Comparison of ENCODE assay signal across 8 cellular contexts in genomic region chr21:33587792-33588484, GRCh38. TPM values are rescaled to one million over a fixed set of nuclear protein-coding genes. Genes with fewer than 3 reads are reported as not detected.
DNase-seq lines count a peak whose midpoint lies in the region; ATAC-seq and TF ChIP-seq lines count a peak whose summit lies in the region.

No MANE protein-coding gene starts in this region.

- peak overlapping the region; percentile 98 for H3K4me3 Mint-ChIP-seq in stimulated activated naive CD8-positive, alpha-beta T cell treated with anti-CD3 and anti-CD28 coated beads, Interleukin-15, amount 100 ng/mL, for 72 hours

- no peaks in the 10 kb centered on the region for H3K9me3 Mint-ChIP-seq in stimulated activated naive CD8-positive, alpha-beta T cell treated with anti-CD3 and anti-CD28 coated beads, Interleukin-15, amount 100 ng/mL, for 72 hours

- TF ChIP-seq CTCF in RWPE2 (IDR thresholded peaks at IDR 0.05; ENCODE audit: poor library complexity, severe bottlenecking) (no peak), right lobe of liver (IDR thresholded peaks at IDR 0.05) (no peak)

- peaks cover 32% of the 10 kb centered on the region for H3K4me1 Mint-ChIP-seq in stimulated activated naive CD8-positive, alpha-beta T cell treated with anti-CD3 and anti-CD28 coated beads, Interleukin-15, amount 100 ng/mL, for 72 hours

- peak; percentile 23 for ATAC-seq in GM19043 (IDR thresholded peaks at IDR 0.05; ENCODE audit: low read depth, unreplicated experiment)
- ATAC-seq in HG03342 (IDR thresholded peaks at IDR 0.05; ENCODE audit: unreplicated experiment): peak; percentile 34
- peak; percentile 45 for ATAC-seq in RWPE2 (ENCODE audit: low read depth)
- ATAC-seq in right lobe of liver: peak; percentile 9 to 22 (median 16)
- peak; percentile 51 for ATAC-seq in stimulated activated naive CD8-positive, alpha-beta T cell treated with anti-CD3 and anti-CD28 coated beads, Interleukin-15, amount 100 ng/mL, for 72 hours

- peak overlapping the region; percentile 51 for H3K27ac ChIP-seq in RWPE2 (ENCODE audit: poor library complexity, severe bottlenecking)
- H3K27ac ChIP-seq in right lobe of liver: peak overlapping the region; percentile 83 to 95 (median 86)

- peak overlapping the region; percentile 87 for H3K4me3 ChIP-seq in RWPE2 (ENCODE audit: severe bottlenecking)
- peak overlapping the region; percentile 81 to 86 (median 85) for H3K4me3 ChIP-seq in right lobe of liver

- H3K27me3 ChIP-seq in RWPE2 (ENCODE audit: insufficient read depth, poor library complexity, severe bottlenecking) (no peaks in the 10 kb centered on the region), right lobe of liver (no peaks in the 10 kb centered on the region)

- intact Hi-C loops in right lobe of liver (cut with DNase I): no loop called here

- TF ChIP-seq POLR2A in right lobe of liver (IDR thresholded peaks at IDR 0.05): no peak

- DNase-seq in DMS53 (lab: John Stamatoyannopoulos, UW) (peak; percentile 59), DMS53 treated with DMSO at 0.1 percent for 48 hours (lab: John Stamatoyannopoulos, UW; ENCODE audit: unreplicated experiment) (no peak), RWPE2 (ENCODE audit: low spot score) (no peak), dermis blood vessel endothelial cell (peak; percentile 56), right lobe of liver (peak; percentile 49 to 60 (median 57))
- DNase-seq in stimulated activated naive CD8-positive, alpha-beta T cell treated with anti-CD3 and anti-CD28 coated beads, Interleukin-15, amount 100 ng/mL, for 72 hours: peak in 1 of 2 donors; percentile 42

- peak overlapping the region; percentile 85 to 97 for H3K27ac Mint-ChIP-seq in stimulated activated naive CD8-positive, alpha-beta T cell treated with anti-CD3 and anti-CD28 coated beads, Interleukin-15, amount 100 ng/mL, for 72 hours

- H3K36me3 ChIP-seq in RWPE2 (ENCODE audit: low read depth): peaks cover 37% of the 10 kb centered on the region
- no peaks in the 10 kb centered on the region for H3K36me3 ChIP-seq in right lobe of liver

- no peaks in the 10 kb centered on the region for H3K27me3 Mint-ChIP-seq in stimulated activated naive CD8-positive, alpha-beta T cell treated with anti-CD3 and anti-CD28 coated beads, Interleukin-15, amount 100 ng/mL, for 72 hours

- no peaks in the 10 kb centered on the region for H3K4me1 ChIP-seq in RWPE2 (ENCODE audit: insufficient read depth, poor library complexity, severe bottlenecking)
- H3K4me1 ChIP-seq in right lobe of liver: peaks cover 0 to 13% (median 6%) of the 10 kb centered on the region in 4 donors

- WGBS in right lobe of liver (ENCODE audit: insufficient coverage, low coverage, low lambda C conversion rate, missing lambda C conversion rate): 1% methylated on average over 11 of the region's 57 CpGs

- H3K9me3 ChIP-seq in RWPE2 (ENCODE audit: severe bottlenecking): no peaks in the 10 kb centered on the region
- no peaks in the 10 kb centered on the region for H3K9me3 ChIP-seq in right lobe of liver

RNA-seq across cellular contexts. Expression of gene DONSON, which starts 0.5 kb away (rescaled TPM):
- total RNA-seq in dermis blood vessel endothelial cell (9.2 and 18.6 TPM in 2 replicates), right lobe of liver (10 to 100 TPM in 2 of 6 experiments, 1 to 10 TPM in 4; 6.0 to 13.7 (median 8.4) TPM)

RNA-seq across cellular contexts. Expression of gene SON, which starts 45.1 kb away (rescaled TPM):
- total RNA-seq in dermis blood vessel endothelial cell (180 and 275 TPM in 2 replicates), right lobe of liver (100 to 1,000 TPM in 4 of 6 experiments, 10 to 100 TPM in 2; 86.7 to 212 (median 113) TPM)

RNA-seq across cellular contexts. Expression of gene GART, which starts 46.0 kb away (rescaled TPM):
- total RNA-seq in dermis blood vessel endothelial cell (89.0 and 106 TPM in 2 replicates), right lobe of liver (10 to 100 TPM; 23.0 to 93.5 (median 39.3) TPM)

RNA-seq across cellular contexts. Expression of gene CRYZL1, which starts 53.6 kb away (rescaled TPM):
- total RNA-seq in dermis blood vessel endothelial cell (31.8 and 38.7 TPM in 2 replicates), right lobe of liver (10 to 100 TPM in 4 of 6 experiments, 1 to 10 TPM in 2; 9.7 to 16.3 (median 13.2) TPM)

RNA-seq across cellular contexts. Expression of gene ITSN1, which starts 54.4 kb away (rescaled TPM):
- 57.3 and 94.0 TPM in 2 replicates for total RNA-seq in dermis blood vessel endothelial cell
- total RNA-seq in right lobe of liver: 10 to 100 TPM; 27.8 to 63.1 (median 33.8) TPM

Comparison
In these comparisons a context has a peak if more than half of its experiments do, and no peak if none do; other contexts are left out.
1. DNase-seq: peak in DMS53 (single experiment), dermis blood vessel endothelial cell (single experiment) and right lobe of liver (3 of 3); none in DMS53 treated with DMSO at 0.1 percent for 48 hours (single experiment) and RWPE2 (single experiment).
2. Peak in every context shown above with its lines, with median percentiles within 50 percentile points of each other: ATAC-seq.